In the genomic region with DNA sequence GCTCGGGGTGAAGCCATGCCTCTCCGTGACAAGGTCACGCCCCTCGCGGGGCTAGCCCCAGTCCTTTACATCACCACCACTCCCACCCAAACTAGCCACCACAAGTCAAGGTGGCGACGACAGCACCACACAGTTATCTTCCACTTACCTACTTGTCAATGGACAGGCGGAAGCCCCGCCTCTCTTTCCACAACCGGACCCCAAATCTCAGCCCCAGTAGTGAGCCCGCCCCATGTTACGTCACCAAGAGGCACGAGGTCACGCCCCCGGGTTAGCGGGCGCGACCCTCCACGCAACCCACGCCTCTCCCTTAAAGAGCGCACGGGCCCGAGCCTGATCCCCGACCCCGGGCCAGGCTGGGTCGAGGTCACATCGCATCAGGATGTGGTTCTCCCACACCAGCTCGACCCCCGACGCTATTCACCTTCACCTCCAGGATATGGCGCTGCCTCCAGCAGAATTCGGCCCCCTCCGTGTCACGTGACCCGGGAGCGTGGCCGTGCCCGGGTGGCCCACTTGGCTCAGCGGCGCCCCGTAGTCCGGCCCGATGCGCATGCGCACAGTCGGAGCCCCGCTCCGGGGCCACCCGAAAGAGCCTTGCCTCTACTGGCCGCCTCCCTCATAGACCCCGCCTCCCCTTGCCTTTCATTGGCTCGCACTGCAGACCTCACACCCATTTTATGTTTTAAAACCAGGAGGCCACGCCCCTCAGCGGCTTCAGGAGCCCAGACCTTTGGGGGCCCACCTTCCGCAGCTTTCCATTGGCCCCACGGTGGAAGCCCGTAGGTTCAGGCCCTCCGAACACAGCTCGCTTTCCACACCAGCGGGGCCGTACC, we compare ENCODE assay signal across 8 cellular contexts. TPM values are rescaled to one million over a fixed set of nuclear protein-coding genes. Genes with fewer than 3 reads are reported as not detected.
A peak's percentile ranks its signal among the peaks of the same experiment; 100 is the strongest.
DNase-seq lines count a peak whose midpoint lies in the region; TF ChIP-seq lines count a peak whose summit lies in the region.

No MANE protein-coding gene starts in this region.

- 0 out of 2 replicates have a peak, but pooled peaks cover 3% of the 10 kb centered on the region for H3K27me3 ChIP-seq in MM.1S (replicated peaks; ENCODE audit: insufficient read depth, low read length)

- H3K27me3 Mint-ChIP-seq in nephron progenitor cell (ENCODE audit: low read depth, poor library complexity): peaks cover 4% of the 10 kb centered on the region
- no peaks in the 10 kb centered on the region for H3K27me3 Mint-ChIP-seq in stimulated activated naive CD8-positive, alpha-beta T cell treated with anti-CD3 and anti-CD28 coated beads, Interleukin-15, Interleukin-2, amounts not matched to agents 100 ng/mL and 50 ng/mL, for 24 hours

- no peak for TF ChIP-seq CTCF in MM.1S (IDR thresholded peaks at IDR 0.05; ENCODE audit: low read length)
- no peak for TF ChIP-seq CTCF in fibroblast of villous mesenchyme (IDR thresholded peaks at IDR 0.05; ENCODE audit: insufficient read depth, low read depth, low read length)
- no peak for TF ChIP-seq CTCF in nephron progenitor cell (IDR thresholded peaks at IDR 0.05)

- H3K27ac ChIP-seq in MM.1S (ENCODE audit: low read length): peak overlapping the region; percentile 75; the same call in 1 of the 2 replicates

- H3K36me3 Mint-ChIP-seq in nephron progenitor cell (ENCODE audit: low read depth): peaks cover 26% of the 10 kb centered on the region
- H3K36me3 Mint-ChIP-seq in stimulated activated naive CD8-positive, alpha-beta T cell treated with anti-CD3 and anti-CD28 coated beads, Interleukin-15, Interleukin-2, amounts not matched to agents 100 ng/mL and 50 ng/mL, for 24 hours (ENCODE audit: low read depth): peaks cover 21% of the 10 kb centered on the region

- peak overlapping the region; percentile 97 for H3K27ac Mint-ChIP-seq in nephron progenitor cell
- H3K27ac Mint-ChIP-seq in stimulated activated naive CD8-positive, alpha-beta T cell treated with anti-CD3 and anti-CD28 coated beads, Interleukin-15, Interleukin-2, amounts not matched to agents 100 ng/mL and 50 ng/mL, for 24 hours: peak overlapping the region; percentile 95

- DNase-seq in GDM1 (lab: John Stamatoyannopoulos, UW) (peak; percentile 99), HCEC 1CT (peak; percentile 97), MM.1S (peak; percentile 97), SHP77 treated with DMSO at 0.1 percent for 48 hours (lab: John Stamatoyannopoulos, UW) (peak; percentile 98), activated gamma-delta T cell treated with Interleukin-2 at 50 U/mL for 16 hours (peak; percentile 97), fibroblast of villous mesenchyme (ENCODE audit: low read depth) (peak; percentile 98), nephron progenitor cell (peak; percentile 99)

- H3K4me3 Mint-ChIP-seq in nephron progenitor cell: peak overlapping the region; percentile 96
- H3K4me3 Mint-ChIP-seq in stimulated activated naive CD8-positive, alpha-beta T cell treated with anti-CD3 and anti-CD28 coated beads, Interleukin-15, Interleukin-2, amounts not matched to agents 100 ng/mL and 50 ng/mL, for 24 hours: peak overlapping the region; percentile 93

- H3K4me3 ChIP-seq in MM.1S (ENCODE audit: low read length) (peak overlapping the region; percentile 99), fibroblast of villous mesenchyme (ENCODE audit: low read depth, low read length) (peak overlapping the region; percentile 74)

- peaks cover 20% of the 10 kb centered on the region for H3K4me1 Mint-ChIP-seq in nephron progenitor cell
- H3K4me1 Mint-ChIP-seq in stimulated activated naive CD8-positive, alpha-beta T cell treated with anti-CD3 and anti-CD28 coated beads, Interleukin-15, Interleukin-2, amounts not matched to agents 100 ng/mL and 50 ng/mL, for 24 hours (ENCODE audit: low read depth): peaks cover 44% of the 10 kb centered on the region

- H3K9me3 Mint-ChIP-seq in nephron progenitor cell: no peaks in the 10 kb centered on the region
- H3K9me3 Mint-ChIP-seq in stimulated activated naive CD8-positive, alpha-beta T cell treated with anti-CD3 and anti-CD28 coated beads, Interleukin-15, Interleukin-2, amounts not matched to agents 100 ng/mL and 50 ng/mL, for 24 hours: no peaks in the 10 kb centered on the region

- H3K9me3 ChIP-seq in MM.1S (replicated peaks; ENCODE audit: insufficient read depth, low read length): no peaks in the 10 kb centered on the region

- H3K4me1 ChIP-seq in MM.1S (ENCODE audit: low read length): 0 out of 2 replicates have a peak, but pooled peaks cover 3% of the 10 kb centered on the region

- no peaks in the 10 kb centered on the region for H3F3A ChIP-seq in MM.1S (ENCODE audit: insufficient read depth, low read length)

- no peaks in the 10 kb centered on the region for H4K20me1 ChIP-seq in MM.1S (ENCODE audit: insufficient read depth, low read length)

- H2AFZ ChIP-seq in MM.1S (ENCODE audit: low read length): peak overlapping the region; percentile 92

- H3K36me3 ChIP-seq in MM.1S (replicated peaks; ENCODE audit: insufficient read depth, low read length): no peaks in the 10 kb centered on the region

- peaks cover 17% of the 10 kb centered on the region for H3K79me2 ChIP-seq in MM.1S (ENCODE audit: low read length)

- peak overlapping the region; percentile 93 for H3K4me2 ChIP-seq in MM.1S (ENCODE audit: low read depth, low read length)

- H3K9ac ChIP-seq in MM.1S (ENCODE audit: low read length): peak overlapping the region; percentile 94

- H3K9me2 ChIP-seq in MM.1S (replicated peaks; ENCODE audit: insufficient read depth, low read length): no peaks in the 10 kb centered on the region

RNA-seq across cellular contexts. Expression of a gene that starts 18.2 kb away (rescaled TPM):
- total RNA-seq in fibroblast of villous mesenchyme: 51.0 and 61.2 TPM in 2 replicates

RNA-seq across cellular contexts. Expression of a gene that starts 43.4 kb away (rescaled TPM):
- not detected in 2 replicates for total RNA-seq in fibroblast of villous mesenchyme

Comparison
In these comparisons a context has a peak if more than half of its experiments do, and no peak if none do; other contexts are left out.
1. Peak in every context shown above with its lines: DNase-seq, H3K4me3 ChIP-seq and H3K27ac ChIP-seq.